Comparison of ENCODE assay signal across 33 cellular contexts in the genomic region with DNA sequence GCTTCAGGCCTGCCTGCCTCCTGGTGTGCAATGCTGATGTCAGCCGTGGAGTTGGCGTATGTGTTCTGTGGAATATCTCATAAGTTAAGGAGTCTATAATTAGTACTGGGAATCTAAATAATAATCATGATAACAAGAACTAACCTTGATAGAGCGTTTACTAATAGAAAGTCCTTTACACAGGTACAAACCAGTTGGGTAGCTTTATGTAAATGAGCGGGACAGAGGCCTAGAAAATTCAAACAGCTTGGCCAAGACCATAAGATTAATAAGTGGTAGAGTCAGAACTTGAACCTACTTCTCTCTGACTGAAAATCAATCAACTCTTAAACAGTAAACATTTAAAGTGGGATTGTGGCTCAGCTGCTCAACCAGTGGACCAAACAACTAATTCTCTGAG.
DNase-seq lines count a peak whose midpoint lies in the region; ATAC-seq, FAIRE-seq and TF ChIP-seq lines count a peak whose summit lies in the region.
"Had no signal": no experiment of that assay in that cellular context is flagged by ENCODE, and none has a peak within 500 bp of the region (broad histone marks: within the 10 kb centered on the region; RNA-seq: fewer than 3 reads in every experiment).

No MANE protein-coding gene starts in this region.

- H3K4me3 ChIP-seq in body of pancreas (no peak overlapping the region), pancreas (no peak overlapping the region), stomach (no peak overlapping the region)
- H3K4me3 ChIP-seq: A549; BLaER1; BLaER1 treated with 17β-estradiol and CSF1 and Interleukin-3, amounts not matched to agents 10 nM and 100 nM had no signal

- DNase-seq in body of pancreas = peak in 1 of 4 donors; percentile 20
- DNase-seq in pancreas = no peak
- DNase-seq in stomach = peak; percentile 48
- DNase-seq in mesenteric fat pad (ENCODE audit: low spot score) = no peak
- DNase-seq in NCI-H748 (lab: John Stamatoyannopoulos, UW; ENCODE audit: unreplicated experiment) = no peak
- DNase-seq: 8988T; ACHN; AML-193; BE2C; C1 segment of cervical spinal cord; Caco-2; Calu3; CD4-positive, alpha-beta memory T cell; CD4-positive, alpha-beta T cell; CD4-positive, CD25-positive, alpha-beta regulatory T cell; CD8-positive, alpha-beta memory T cell; CD8-positive, alpha-beta T cell; COR-L47; DMS 273 treated with DMSO at 0.1 percent for 48 hours; DMS153; DMS53; DMS79; DMS79 treated with DMSO at 0.1 percent for 48 hours; DND-41; EL had no signal

- peak; percentile 33 for ATAC-seq in body of pancreas
- peak; percentile 29 to 74 (median 64) for ATAC-seq in pancreas
- ATAC-seq in GM18870 (IDR thresholded peaks at IDR 0.05; ENCODE audit: unreplicated experiment) = no peak
- ATAC-seq: A549; CD8-positive, alpha-beta T cell had no signal

- intact Hi-C loops in body of pancreas (cut with DNase I) (no loop called here), pancreas (cut with DNase I) (no loop called here), stomach (cut with DNase I; ENCODE audit: low total_unique reads) (no loop called here)

- H3K27me3 ChIP-seq in body of pancreas (no peaks in the 10 kb centered on the region), pancreas (no peaks in the 10 kb centered on the region), stomach (no peaks in the 10 kb centered on the region)
- H3K27me3 ChIP-seq: BE2C; BLaER1; BLaER1 treated with 17β-estradiol and CSF1 and Interleukin-3, amounts not matched to agents 10 nM and 100 nM had no signal

- TF ChIP-seq CTCF in body of pancreas (IDR thresholded peaks at IDR 0.05) = no peak
- TF ChIP-seq CTCF in pancreas (IDR thresholded peaks at IDR 0.05) = no peak
- no peak for TF ChIP-seq CTCF in stomach (IDR thresholded peaks at IDR 0.05)

- H3K36me3 ChIP-seq in body of pancreas (replicated peaks in 1 of 2; ENCODE audit: insufficient read depth in 1 of 2, low read depth in 2 of 2) = no peaks in the 10 kb centered on the region
- no peaks in the 10 kb centered on the region for H3K36me3 ChIP-seq in pancreas
- H3K36me3 ChIP-seq in stomach = no peaks in the 10 kb centered on the region
- H3K36me3 ChIP-seq: BE2C; BLaER1; BLaER1 treated with 17β-estradiol and CSF1 and Interleukin-3, amounts not matched to agents 10 nM and 100 nM had no signal

- TF ChIP-seq POLR2A in body of pancreas (IDR thresholded peaks at IDR 0.05) (no peak), stomach (IDR thresholded peaks at IDR 0.05) (no peak)

- no peak for FAIRE-seq in pancreas (lab: Jason Lieb, UNC)
- FAIRE-seq: A204.1, A549, D721Med had no signal

- peaks cover 7% of the 10 kb centered on the region for H3K4me1 ChIP-seq in body of pancreas
- H3K4me1 ChIP-seq in pancreas = no peaks in the 10 kb centered on the region
- H3K4me1 ChIP-seq in stomach = no peaks in the 10 kb centered on the region
- H3K4me1 ChIP-seq: A549; BE2C; BLaER1; BLaER1 treated with 17β-estradiol and CSF1 and Interleukin-3, amounts not matched to agents 10 nM and 100 nM; Caco-2 had no signal

- H3K27ac ChIP-seq in body of pancreas (no peak overlapping the region), pancreas (no peak overlapping the region), stomach (peak overlapping the region in 1 of 5 donors; percentile 57)
- H3K27ac ChIP-seq: 22Rv1; A549; BLaER1; BLaER1 treated with 17β-estradiol and CSF1 and Interleukin-3, amounts not matched to agents 10 nM and 100 nM; C4-2B had no signal

- no peak for TF ChIP-seq EP300 in stomach (IDR thresholded peaks at IDR 0.05)

- 21 to 36% methylated on average over 4 of the region's 4 CpGs for WGBS in body of pancreas, 2 donors
- 27 to 34% methylated on average over 4 of the region's 4 CpGs for WGBS in pancreas, 2 donors
- 31 to 52% (median 50%) methylated on average over 4 of the region's 4 CpGs for WGBS in stomach, 5 donors

- no peaks in the 10 kb centered on the region for H3K9me3 ChIP-seq in body of pancreas
- no peaks in the 10 kb centered on the region for H3K9me3 ChIP-seq in pancreas
- H3K9me3 ChIP-seq in stomach = no peaks in the 10 kb centered on the region
- H3K9me3 ChIP-seq: A549; BE2C; BLaER1; BLaER1 treated with 17β-estradiol and CSF1 and Interleukin-3, amounts not matched to agents 10 nM and 100 nM; Caco-2 had no signal
